Comparison of ENCODE assay signal across 8 cellular contexts in the genomic region with DNA sequence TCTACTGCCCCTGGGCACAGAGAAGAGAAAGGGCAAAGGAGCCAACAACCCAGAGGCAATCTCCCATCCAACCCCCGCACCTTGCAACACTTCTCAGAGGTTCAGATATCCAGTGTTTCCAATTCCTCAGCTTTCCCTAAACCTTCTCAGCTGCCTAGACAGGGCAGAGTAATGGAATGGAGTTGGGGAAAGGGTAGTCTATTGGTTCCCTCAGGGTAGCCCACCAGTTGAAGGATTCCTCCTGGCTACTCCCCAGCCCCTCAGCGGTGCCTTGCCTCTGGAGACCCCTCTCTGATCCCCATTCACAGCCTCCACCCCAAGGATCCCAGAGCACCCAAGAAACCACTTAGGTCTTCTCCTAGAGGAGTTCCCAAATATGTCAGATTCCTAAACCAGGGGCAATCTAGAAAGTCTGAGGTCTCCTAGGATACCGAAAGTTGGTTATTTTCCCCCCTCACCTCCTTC. TPM values are rescaled to one million over a fixed set of nuclear protein-coding genes. Genes with fewer than 3 reads are reported as not detected.
DNase-seq lines count a peak whose midpoint lies in the region; ATAC-seq and TF ChIP-seq lines count a peak whose summit lies in the region.
"Had no signal": no experiment of that assay in that cellular context is flagged by ENCODE, and none has a peak within 500 bp of the region (broad histone marks: within the 10 kb centered on the region; RNA-seq: fewer than 3 reads in every experiment).

No MANE protein-coding gene starts in this region.

- in situ Hi-C loops in IMR-90 (cut with MboI; ENCODE audit: low sequenced_read_pairs) = no loop called here

- no peak overlapping the region for H2BK20ac ChIP-seq in IMR-90 (ENCODE audit: low read depth, low read length)

- no peak overlapping the region for H2BK15ac ChIP-seq in IMR-90 (ENCODE audit: low read depth, low read length)

- H3K9ac ChIP-seq in IMR-90 (ENCODE audit: low read depth, low read length) = 0 out of 2 replicates have a peak overlapping the region, but pooled peaks have one; percentile 34

- no peak overlapping the region for H3K27ac ChIP-seq in IMR-90 (ENCODE audit: insufficient read depth, low read length)
- H3K27ac ChIP-seq in body of pancreas = no peak overlapping the region

- H3K4me1 ChIP-seq in IMR-90 (ENCODE audit: control insufficient read depth, insufficient read depth, low read length) = peaks cover 9% of the 10 kb centered on the region
- H3K4me1 ChIP-seq in body of pancreas = peaks cover 26% of the 10 kb centered on the region

- ATAC-seq in IMR-90 (ENCODE audit: low read depth) (peak; percentile 9), body of pancreas (no peak)

- 0 out of 2 replicates have a peak overlapping the region, but pooled peaks have one; percentile 25 for H3K4ac ChIP-seq in IMR-90 (ENCODE audit: low read depth, low read length)

- WGBS in IMR-90 (ENCODE audit: extremely low coverage in 2 of 2, insufficient read length in 1 of 2), 2 experiments = no CpG with 5 or more reads among the region's 3 CpGs
- 28 to 46% methylated on average over 3 of the region's 3 CpGs for WGBS in body of pancreas, 2 donors

- TF ChIP-seq POLR2A in IMR-90 (IDR thresholded peaks at IDR 0.05; ENCODE audit: low read depth, low read length) (no peak), body of pancreas (IDR thresholded peaks at IDR 0.05) (no peak)

- no peak overlapping the region for H2BK120ac ChIP-seq in IMR-90 (ENCODE audit: low read depth, low read length)

- no peaks in the 10 kb centered on the region for H3K9me3 ChIP-seq in IMR-90 (ENCODE audit: control insufficient read depth, insufficient read depth, low read length)
- H3K9me3 ChIP-seq in body of pancreas = no peaks in the 10 kb centered on the region

- TF ChIP-seq CTCF in IMR-90 (conservative IDR thresholded peaks at IDR 0.05; ENCODE audit: low read depth, low read length) (no peak), epithelial cell of proximal tubule (conservative IDR thresholded peaks at IDR 0.05; ENCODE audit: low read depth, low read length) (no peak), retinal pigment epithelial cell (conservative IDR thresholded peaks at IDR 0.05; ENCODE audit: low read depth, low read length) (no peak), body of pancreas (IDR thresholded peaks at IDR 0.05) (no peak)

- H3K14ac ChIP-seq in IMR-90 (replicated peaks; ENCODE audit: low read depth, low read length) = no peak overlapping the region

- no peak overlapping the region for H3K18ac ChIP-seq in IMR-90 (ENCODE audit: low read depth, low read length)

- no peak overlapping the region for H2AK5ac ChIP-seq in IMR-90 (ENCODE audit: low read depth, low read length)

- H2AK9ac ChIP-seq in IMR-90 (replicated peaks; ENCODE audit: low read depth, low read length, poor library complexity) = no peak overlapping the region

- peak overlapping the region; percentile 76; the same call in 1 of the 2 replicates for H3K4me2 ChIP-seq in IMR-90 (ENCODE audit: low read depth, low read length)

- no peak overlapping the region for H3K56ac ChIP-seq in IMR-90 (ENCODE audit: extremely low read depth, insufficient read depth, low read length)

- H3K9me1 ChIP-seq in IMR-90 (ENCODE audit: insufficient read depth, low read length) = 0 out of 2 replicates have a peak, but pooled peaks cover 3% of the 10 kb centered on the region

- dilution Hi-C loops in IMR-90 (cut with HindIII; ENCODE audit: low sequenced_read_pairs, unreplicated experiment) = no loop called here

- no peaks in the 10 kb centered on the region for H3K79me1 ChIP-seq in IMR-90 (ENCODE audit: low read depth in 1 of 2, low read length in 2 of 2)

- H4K20me1 ChIP-seq in IMR-90 (ENCODE audit: insufficient read depth, low read length) = no peaks in the 10 kb centered on the region

- H2BK5ac ChIP-seq in IMR-90 (ENCODE audit: low read depth, low read length, poor library complexity, severe bottlenecking) = no peak overlapping the region

- CTCF ChIA-PET in IMR-90 (lab: Yijun Ruan, JAX) = interaction anchor here (0.6 to 0.8 kb wide), 2 partner anchors 25 to 1564 kb away, joined by 3 read pairs; partner anchors contain the start of gene COPZ1

- DNase-seq in IMR-90 = no peak
- DNase-seq in epithelial cell of proximal tubule (ENCODE audit: low read depth) = no peak
- DNase-seq in retinal pigment epithelial cell (ENCODE audit: low read depth) = no peak
- no peak for DNase-seq in head of caudate nucleus
- DNase-seq in Ammon's horn (ENCODE audit: low spot score) = no peak
- no peak for DNase-seq in body of pancreas
- DNase-seq: NCI-H1694, T-helper 2 cell had no signal

- no peak overlapping the region for H4K91ac ChIP-seq in IMR-90 (ENCODE audit: insufficient read depth, low read depth, low read length)

- POLR2A ChIA-PET in IMR-90 (lab: Charles Lee; ENCODE audit: unreplicated experiment) = no interaction called here

- no peak for TF ChIP-seq RAD21 in IMR-90 (IDR thresholded peaks at IDR 0.05; ENCODE audit: low read length)

- peak overlapping the region; percentile 1 for H2AFZ ChIP-seq in IMR-90 (replicated peaks; ENCODE audit: low read length, poor library complexity)

- H3K23ac ChIP-seq in IMR-90 (ENCODE audit: low read depth, low read length) = 0 out of 2 replicates have a peak overlapping the region, but pooled peaks have one; percentile 23

- H4K8ac ChIP-seq in IMR-90 (ENCODE audit: low read depth in 2 of 2, low read length in 2 of 2) = no peak overlapping the region

- intact Hi-C loops in IMR-90 (cut with micrococcal nuclease) (no loop called here), head of caudate nucleus (cut with DNase I) (no loop called here), body of pancreas (cut with DNase I) (no loop called here)

- H3K27me3 ChIP-seq in IMR-90 (ENCODE audit: control insufficient read depth, insufficient read depth, low read length) (peaks cover 38% of the 10 kb centered on the region), body of pancreas (no peaks in the 10 kb centered on the region)

- no peak overlapping the region for H4K5ac ChIP-seq in IMR-90 (ENCODE audit: low read depth, low read length)

- H3K36me3 ChIP-seq in IMR-90 (ENCODE audit: control insufficient read depth, insufficient read depth, low read length) = no peaks in the 10 kb centered on the region
- no peaks in the 10 kb centered on the region for H3K36me3 ChIP-seq in body of pancreas (replicated peaks in 1 of 2; ENCODE audit: insufficient read depth in 1 of 2, low read depth in 2 of 2)

- no TSS peak for BruUV-seq in IMR-90 (replicated peaks; lab: Mats Ljungman, UMichigan)

- H3K4me3 ChIP-seq in IMR-90 (ENCODE audit: insufficient read depth, low read depth, low read length) = no peak overlapping the region; the same call in 1 of the 2 replicates
- peak overlapping the region; percentile 42 for H3K4me3 ChIP-seq in epithelial cell of proximal tubule (ENCODE audit: low read depth, low read length)
- H3K4me3 ChIP-seq in retinal pigment epithelial cell (ENCODE audit: low read length) = peak overlapping the region; percentile 38
- H3K4me3 ChIP-seq in body of pancreas = peak overlapping the region in 1 of 2 donors; percentile 8

TF ChIP-seq in IMR-90, 13 proteins besides CTCF, POLR2A, EP300 and RAD21 (continues in another document):
- TF ChIP-seq, protein P1, sequence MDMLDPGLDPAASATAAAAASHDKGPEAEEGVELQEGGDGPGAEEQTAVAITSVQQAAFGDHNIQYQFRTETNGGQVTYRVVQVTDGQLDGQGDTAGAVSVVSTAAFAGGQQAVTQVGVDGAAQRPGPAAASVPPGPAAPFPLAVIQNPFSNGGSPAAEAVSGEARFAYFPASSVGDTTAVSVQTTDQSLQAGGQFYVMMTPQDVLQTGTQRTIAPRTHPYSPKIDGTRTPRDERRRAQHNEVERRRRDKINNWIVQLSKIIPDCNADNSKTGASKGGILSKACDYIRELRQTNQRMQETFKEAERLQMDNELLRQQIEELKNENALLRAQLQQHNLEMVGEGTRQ (IDR thresholded peaks at IDR 0.05; ENCODE audit: low read depth, low read length) = no peak
- TF ChIP-seq CEBPB (IDR thresholded peaks at IDR 0.05; ENCODE audit: low read depth, low read length) (no peak), FOS (IDR thresholded peaks at IDR 0.05; ENCODE audit: low read depth, low read length) (no peak), RFX5 (IDR thresholded peaks at IDR 0.05; ENCODE audit: low read depth, low read length) (no peak), BHLHE40 (IDR thresholded peaks at IDR 0.05; ENCODE audit: low read depth, low read length) (no peak)
- TF ChIP-seq, protein P2, sequence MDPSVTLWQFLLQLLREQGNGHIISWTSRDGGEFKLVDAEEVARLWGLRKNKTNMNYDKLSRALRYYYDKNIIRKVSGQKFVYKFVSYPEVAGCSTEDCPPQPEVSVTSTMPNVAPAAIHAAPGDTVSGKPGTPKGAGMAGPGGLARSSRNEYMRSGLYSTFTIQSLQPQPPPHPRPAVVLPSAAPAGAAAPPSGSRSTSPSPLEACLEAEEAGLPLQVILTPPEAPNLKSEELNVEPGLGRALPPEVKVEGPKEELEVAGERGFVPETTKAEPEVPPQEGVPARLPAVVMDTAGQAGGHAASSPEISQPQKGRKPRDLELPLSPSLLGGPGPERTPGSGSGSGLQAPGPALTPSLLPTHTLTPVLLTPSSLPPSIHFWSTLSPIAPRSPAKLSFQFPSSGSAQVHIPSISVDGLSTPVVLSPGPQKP (IDR thresholded peaks at IDR 0.05; ENCODE audit: borderline replicate concordance, low read depth, low read length) = no peak

RNA-seq across cellular contexts. Expression of gene NFE2, which starts 0.5 kb away (rescaled TPM):
- total RNA-seq in IMR-90 (2012; rRNA removed) = 0.18 and 0.28 TPM in 2 replicates
- polyA plus RNA-seq in IMR-90 (2012; rRNA removed) = 0.17 and 0.32 TPM in 2 replicates
- 0.39 and 0.62 TPM in 2 replicates for polyA plus RNA-seq in IMR-90 (2012; cell fraction: cytosol; rRNA removed)
- polyA plus RNA-seq in IMR-90 (2012; cell fraction: nucleus; rRNA removed; ENCODE audit: low replicate concordance) = 0.17 and 0.46 TPM in 2 replicates
- total RNA-seq in epithelial cell of proximal tubule = not detected in 2 replicates
- under 1 TPM in 1 of 2 donors, not detected in 1; 0.26 TPM for total RNA-seq in body of pancreas

RNA-seq across cellular contexts. Expression of gene HNRNPA1, which starts 19.8 kb away (rescaled TPM):
- 1,291 and 1,409 TPM in 2 replicates for total RNA-seq in IMR-90 (2012; rRNA removed)
- 631 and 747 TPM in 2 replicates for polyA plus RNA-seq in IMR-90 (2012; rRNA removed)
- 536 and 830 TPM in 2 replicates for polyA plus RNA-seq in IMR-90 (2012; cell fraction: cytosol; rRNA removed)
- polyA plus RNA-seq in IMR-90 (2012; cell fraction: nucleus; rRNA removed; ENCODE audit: low replicate concordance) = 116 and 626 TPM in 2 replicates
- total RNA-seq in epithelial cell of proximal tubule = 941 and 1,064 TPM in 2 replicates
- total RNA-seq in body of pancreas = 100 to 1,000 TPM; 246 to 247 TPM

RNA-seq across cellular contexts. Expression of gene CBX5, which starts 20.4 kb away (rescaled TPM):
- total RNA-seq in IMR-90 (2012; rRNA removed) (40.9 and 66.9 TPM in 2 replicates), epithelial cell of proximal tubule (61.5 and 67.3 TPM in 2 replicates), body of pancreas (10 to 100 TPM; 27.0 to 34.3 TPM)
- 15.3 and 18.0 TPM in 2 replicates for polyA plus RNA-seq in IMR-90 (2012; rRNA removed)
- 3.8 and 5.5 TPM in 2 replicates for polyA plus RNA-seq in IMR-90 (2012; cell fraction: cytosol; rRNA removed)
- 2.4 and 10.2 TPM in 2 replicates for polyA plus RNA-seq in IMR-90 (2012; cell fraction: nucleus; rRNA removed; ENCODE audit: low replicate concordance)

RNA-seq across cellular contexts. Expression of gene COPZ1, which starts 24.6 kb away (rescaled TPM):
- 262 and 382 TPM in 2 replicates for total RNA-seq in IMR-90 (2012; rRNA removed)
- polyA plus RNA-seq in IMR-90 (2012; rRNA removed) = 157 and 187 TPM in 2 replicates
- 73.8 and 80.0 TPM in 2 replicates for polyA plus RNA-seq in IMR-90 (2012; cell fraction: cytosol; rRNA removed)
- 22.8 and 109 TPM in 2 replicates for polyA plus RNA-seq in IMR-90 (2012; cell fraction: nucleus; rRNA removed; ENCODE audit: low replicate concordance)
- total RNA-seq in epithelial cell of proximal tubule = 107 and 144 TPM in 2 replicates
- 10 to 100 TPM; 34.3 to 71.3 TPM for total RNA-seq in body of pancreas
